27 cellular contexts compared by ENCODE assay signal in genomic region chr6:122564230-122564629, GRCh38. TPM values are rescaled to one million over a fixed set of nuclear protein-coding genes. Genes with fewer than 3 reads are reported as not detected.
DNase-seq lines count a peak whose midpoint lies in the region; ATAC-seq, FAIRE-seq and TF ChIP-seq lines count a peak whose summit lies in the region.
"Had no signal": no experiment of that assay in that cellular context is flagged by ENCODE, and none has a peak within 500 bp of the region (broad histone marks: within the 10 kb centered on the region; RNA-seq: fewer than 3 reads in every experiment).

No MANE protein-coding gene starts in this region.

- no peak for TF ChIP-seq CTCF in PC-3 (conservative IDR thresholded peaks at IDR 0.05; ENCODE audit: low read depth, low read length)
- TF ChIP-seq CTCF in endothelial cell (IDR thresholded peaks at IDR 0.05; ENCODE audit: unreplicated experiment): no peak
- no peak for TF ChIP-seq CTCF in heart right ventricle (IDR thresholded peaks at IDR 0.05)

- H3K4me3 Mint-ChIP-seq in endothelial cell (ENCODE audit: unreplicated experiment): peak overlapping the region; percentile 19
- no peak overlapping the region for H3K4me3 Mint-ChIP-seq in CD8-positive, alpha-beta memory T cell
- H3K4me3 Mint-ChIP-seq: B cell; CD4-positive, alpha-beta T cell; CD8-positive, alpha-beta T cell had no signal

- H3K36me3 ChIP-seq in PC-3 (ENCODE audit: low read depth, low read length): no peaks in the 10 kb centered on the region
- H3K36me3 ChIP-seq in heart right ventricle: no peaks in the 10 kb centered on the region
- H3K36me3 ChIP-seq in CD8-positive, alpha-beta memory T cell (ENCODE audit: insufficient read depth, low read length): no peaks in the 10 kb centered on the region
- H3K36me3 ChIP-seq: BLaER1 treated with 17β-estradiol and CSF1 and Interleukin-3, amounts not matched to agents 10 nM and 100 nM had no signal

- no peaks in the 10 kb centered on the region for H4K20me1 ChIP-seq in PC-3 (ENCODE audit: low read length)
- H4K20me1 ChIP-seq: BLaER1 treated with 17β-estradiol and CSF1 and Interleukin-3, amounts not matched to agents 10 nM and 100 nM had no signal

- no peaks in the 10 kb centered on the region for H3K9me3 Mint-ChIP-seq in endothelial cell (ENCODE audit: unreplicated experiment)
- peaks cover 10 to 14% (median 10%) of the 10 kb centered on the region in 5 donors for H3K9me3 Mint-ChIP-seq in CD8-positive, alpha-beta memory T cell

- 80 to 82% methylated on average over 3 of the region's 3 CpGs for WGBS in heart right ventricle, 2 donors

- no peaks in the 10 kb centered on the region for H3K9me3 ChIP-seq in PC-3 (ENCODE audit: low read length)
- H3K9me3 ChIP-seq in heart right ventricle: peaks cover 0 to 30% (median 0%) of the 10 kb centered on the region in 11 donors
- no peaks in the 10 kb centered on the region for H3K9me3 ChIP-seq in CD8-positive, alpha-beta memory T cell (ENCODE audit: low read length)
- H3K9me3 ChIP-seq: A549 had no signal

- intact Hi-C loops in PC-3 (cut with micrococcal nuclease): no loop called here
- intact Hi-C loops in heart right ventricle (cut with DNase I): no loop called here

- H3K27ac ChIP-seq in PC-3 (ENCODE audit: low read length): peak overlapping the region; percentile 23; the same call in 1 of the 2 replicates
- H3K27ac ChIP-seq in heart right ventricle: no peak overlapping the region
- no peak overlapping the region for H3K27ac ChIP-seq in CD8-positive, alpha-beta memory T cell (ENCODE audit: low read depth, low read length)
- H3K27ac ChIP-seq: 22Rv1; A549; BLaER1 treated with 17β-estradiol and CSF1 and Interleukin-3, amounts not matched to agents 10 nM and 100 nM; C4-2B had no signal

- H3K4me1 ChIP-seq in PC-3 (ENCODE audit: insufficient read depth, low read length) (peaks cover 8% of the 10 kb centered on the region; the same call in 1 of the 2 replicates), heart right ventricle (no peaks in the 10 kb centered on the region)
- no peaks in the 10 kb centered on the region for H3K4me1 ChIP-seq in CD8-positive, alpha-beta memory T cell (ENCODE audit: insufficient read depth, low read length)
- H3K4me1 ChIP-seq: A549; BLaER1 treated with 17β-estradiol and CSF1 and Interleukin-3, amounts not matched to agents 10 nM and 100 nM had no signal

- ATAC-seq in PC-3 (peak; percentile 99), heart right ventricle (no peak)
- ATAC-seq: A549; CD8-positive, alpha-beta T cell; GM12878 had no signal

- H2AFZ ChIP-seq in PC-3 (ENCODE audit: low read length): no peak overlapping the region

- H3K27me3 Mint-ChIP-seq in endothelial cell (ENCODE audit: unreplicated experiment): no peaks in the 10 kb centered on the region
- H3K27me3 Mint-ChIP-seq in CD8-positive, alpha-beta memory T cell: peaks cover 3 to 19% of the 10 kb centered on the region in 2 donors
- H3K27me3 Mint-ChIP-seq: B cell had no signal

- peaks cover 31% of the 10 kb centered on the region for H3K36me3 Mint-ChIP-seq in endothelial cell (ENCODE audit: low read depth, unreplicated experiment)
- peaks cover 0 to 4% (median 2%) of the 10 kb centered on the region in 3 donors for H3K36me3 Mint-ChIP-seq in CD8-positive, alpha-beta memory T cell
- H3K36me3 Mint-ChIP-seq: CD8-positive, alpha-beta T cell had no signal

- H3K9me2 ChIP-seq in PC-3 (replicated peaks; ENCODE audit: low read length): no peaks in the 10 kb centered on the region

- H3K27me3 ChIP-seq in PC-3 (ENCODE audit: low read length): no peaks in the 10 kb centered on the region
- H3K27me3 ChIP-seq in heart right ventricle: no peaks in the 10 kb centered on the region
- H3K27me3 ChIP-seq in CD8-positive, alpha-beta memory T cell (ENCODE audit: insufficient read depth, low read length, poor library complexity, severe bottlenecking): no peaks in the 10 kb centered on the region
- H3K27me3 ChIP-seq: BLaER1 treated with 17β-estradiol and CSF1 and Interleukin-3, amounts not matched to agents 10 nM and 100 nM had no signal

- no TSS peak for BruUV-seq in PC-3 (replicated peaks; lab: Mats Ljungman, UMichigan)

- POLR2A ChIA-PET in PC-3 (lab: Charles Lee; ENCODE audit: unreplicated experiment): no interaction called here
- POLR2A ChIA-PET in CD8-positive, alpha-beta memory T cell (lab: Charles Lee): no interaction called here

- FAIRE-seq in islet of Langerhans (lab: Jason Lieb, UNC): peak; percentile 47
- FAIRE-seq: A549, GM12878, GM12892, GM18507 had no signal

- no peak overlapping the region for H3K4me2 ChIP-seq in PC-3 (ENCODE audit: low read length)
- H3K4me2 ChIP-seq: A549; BLaER1 treated with 17β-estradiol and CSF1 and Interleukin-3, amounts not matched to agents 10 nM and 100 nM had no signal

- H3K27ac Mint-ChIP-seq in endothelial cell (ENCODE audit: unreplicated experiment): no peak overlapping the region
- no peak overlapping the region for H3K27ac Mint-ChIP-seq in CD8-positive, alpha-beta memory T cell
- H3K27ac Mint-ChIP-seq: B cell; CD4-positive, alpha-beta T cell; CD8-positive, alpha-beta T cell had no signal

- H3K9ac ChIP-seq in PC-3 (ENCODE audit: low read length): no peak overlapping the region
- H3K9ac ChIP-seq: BLaER1 treated with 17β-estradiol and CSF1 and Interleukin-3, amounts not matched to agents 10 nM and 100 nM had no signal

- DNase-seq in DMS53 (lab: John Stamatoyannopoulos, UW) (peak; percentile 5), DMS53 treated with DMSO at 0.1 percent for 48 hours (lab: John Stamatoyannopoulos, UW; ENCODE audit: unreplicated experiment) (no peak), PC-3 (peak; percentile 17), endothelial cell (ENCODE audit: low spot score) (no peak), heart right ventricle (no peak)
- DNase-seq in CD8-positive, alpha-beta memory T cell: no peak
- DNase-seq: AML-193; CD4-positive, alpha-beta T cell; CD8-positive, alpha-beta T cell; COR-L47; DMS 273 treated with DMSO at 0.1 percent for 48 hours; DMS153; DMS79; DND-41; EL; GDM1 had no signal

- H3K4me3 ChIP-seq in PC-3 (ENCODE audit: low read length): no peak overlapping the region
- no peak overlapping the region for H3K4me3 ChIP-seq in heart right ventricle
- no peak overlapping the region for H3K4me3 ChIP-seq in CD8-positive, alpha-beta memory T cell (ENCODE audit: low read length)
- H3K4me3 ChIP-seq: A549; BLaER1 treated with 17β-estradiol and CSF1 and Interleukin-3, amounts not matched to agents 10 nM and 100 nM; GM12878 had no signal

- no peaks in the 10 kb centered on the region for H3K79me2 ChIP-seq in PC-3 (ENCODE audit: low read length)

- CTCF ChIA-PET in PC-3 (lab: Charles Lee): interaction anchor here (0.6 kb wide), 1 partner anchor 277 kb away, joined by 5 read pairs; no protein-coding TSS in a partner anchor
- CTCF ChIA-PET in CD8-positive, alpha-beta memory T cell (lab: Charles Lee): no interaction called here

- H3K4me1 Mint-ChIP-seq in endothelial cell (ENCODE audit: unreplicated experiment): peaks cover 16% of the 10 kb centered on the region
- no peaks in the 10 kb centered on the region for H3K4me1 Mint-ChIP-seq in CD8-positive, alpha-beta memory T cell
- H3K4me1 Mint-ChIP-seq: B cell had no signal

- H3F3A ChIP-seq in PC-3 (ENCODE audit: low read length, unreplicated experiment): no peaks in the 10 kb centered on the region

RNA-seq across cellular contexts. Expression of gene PKIB, which starts 46.0 kb away (rescaled TPM):
- total RNA-seq in PC-3 (2014; rRNA removed): 22.4 and 28.0 TPM in 2 replicates
- total RNA-seq in endothelial cell (ENCODE audit: unreplicated experiment): 38.5 TPM
- total RNA-seq in heart right ventricle: under 1 TPM in 7 of 10 donors, not detected in 3; 0.26 to 0.96 (median 0.39) TPM
- under 1 TPM in 1 of 2 donors, not detected in 1; 0.33 TPM for polyA plus RNA-seq in heart right ventricle
- total RNA-seq in CD8-positive, alpha-beta memory T cell: under 1 TPM in 1 of 2 experiments, not detected in 1; 0.26 TPM
- polyA plus RNA-seq in CD8-positive, alpha-beta memory T cell: 0.98 TPM
- total RNA-seq: G401 had no signal
- polyA plus RNA-seq: BJ had no signal

Comparison
In these comparisons a context has a peak if more than half of its experiments do, and no peak if none do; other contexts are left out.
1. DNase-seq: peak in DMS53 (single experiment) and PC-3 (single experiment); none in DMS53 treated with DMSO at 0.1 percent for 48 hours (single experiment), endothelial cell (single experiment), heart right ventricle (0 of 2) and CD8-positive, alpha-beta memory T cell (0 of 5).
2. RNA of gene PKIB, which starts 46.0 kb away (total RNA-seq): 38.5 TPM in endothelial cell (single experiment) and 22.4 to 28.0 TPM in PC-3; 0.26 to 0.96 TPM in heart right ventricle and 0.26 TPM in CD8-positive, alpha-beta memory T cell; every median in the first group is over 10 times any median in the second.